21 cellular contexts compared by ENCODE assay signal in the genomic region with DNA sequence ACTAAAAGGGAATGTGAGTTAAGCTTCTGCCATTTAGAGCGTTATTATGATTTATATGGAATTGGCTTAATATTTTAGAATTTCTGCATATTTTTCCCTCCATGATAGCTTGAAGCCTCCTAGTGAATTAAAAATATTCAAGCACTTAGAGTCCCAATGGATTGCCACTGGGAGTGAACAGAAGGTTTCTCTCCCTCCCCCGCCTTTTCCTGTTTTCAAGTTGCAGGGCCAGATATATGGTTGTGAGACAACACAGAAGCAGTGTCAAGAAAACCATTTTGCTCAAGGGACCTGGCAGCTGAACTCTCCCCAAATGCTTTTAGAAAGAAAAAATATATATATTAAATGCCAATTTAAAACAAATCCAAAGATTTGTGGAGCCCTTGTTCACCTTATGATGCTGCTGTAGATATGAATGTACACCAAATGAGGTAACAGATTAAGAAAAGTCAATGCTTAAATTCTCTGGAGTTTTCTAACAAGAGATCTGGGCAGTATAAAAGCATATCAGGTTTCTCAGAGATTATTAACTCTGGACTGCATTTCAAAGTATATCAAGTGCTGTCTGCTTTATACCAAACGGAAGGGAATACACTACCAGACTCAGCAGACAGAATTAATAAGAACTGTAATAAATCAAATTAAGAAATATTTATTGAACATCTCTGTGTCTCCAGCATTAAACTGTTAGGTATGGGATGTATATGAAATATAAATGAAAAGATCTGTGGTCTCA.
A peak's percentile ranks its signal among the peaks of the same experiment; 100 is the strongest.
DNase-seq lines count a peak whose midpoint lies in the region; ATAC-seq and TF ChIP-seq lines count a peak whose summit lies in the region.
"Had no signal": no experiment of that assay in that cellular context is flagged by ENCODE, and none has a peak within 500 bp of the region (broad histone marks: within the 10 kb centered on the region; RNA-seq: fewer than 3 reads in every experiment).

No MANE protein-coding gene starts in this region.

- H3K27ac ChIP-seq in SK-N-MC (peak overlapping the region; percentile 64), right cardiac atrium (ENCODE audit: low read length) (no peak overlapping the region), coronary artery (no peak overlapping the region)
- H3K27ac ChIP-seq: 22Rv1, C4-2B, upper lobe of right lung had no signal

- H3K4me1 ChIP-seq in right cardiac atrium (ENCODE audit: control insufficient read depth, insufficient read depth, low read length) = peaks cover 6% of the 10 kb centered on the region
- H3K4me1 ChIP-seq: psoas muscle, upper lobe of right lung had no signal

- no peaks in the 10 kb centered on the region for H3K27me3 ChIP-seq in right cardiac atrium (ENCODE audit: control insufficient read depth, insufficient read depth)
- H3K27me3 ChIP-seq: upper lobe of right lung had no signal

- intact Hi-C loops in right cardiac atrium (cut with DNase I) = no loop called here

- H3K9me3 ChIP-seq in SK-N-MC (ENCODE audit: low read depth, low read length) (no peaks in the 10 kb centered on the region), right cardiac atrium (ENCODE audit: control insufficient read depth, low read length) (no peaks in the 10 kb centered on the region)
- H3K9me3 ChIP-seq: psoas muscle, upper lobe of right lung had no signal

- DNase-seq in NCI-H146 (lab: John Stamatoyannopoulos, UW) (peak; percentile 13), NCI-H146 treated with DMSO at 0.1 percent for 48 hours (lab: John Stamatoyannopoulos, UW; ENCODE audit: unreplicated experiment) (no peak), SK-N-MC (ENCODE audit: low read depth, low spot score) (no peak), right cardiac atrium (no peak), retina (peak; percentile 30), coronary artery (ENCODE audit: low spot score) (no peak), superior temporal gyrus (ENCODE audit: extremely low spot score) (no peak)
- DNase-seq in central memory CD4-positive, alpha-beta T cell = no peak
- DNase-seq: activated CD4-positive, CD25-positive, alpha-beta regulatory T cell; activated gamma-delta T cell; DMS153; endodermal cell; H7; naive B cell; NCI-H1048; psoas muscle; T-helper 17 cell; upper lobe of right lung had no signal

- no peak overlapping the region; the same call in 1 of the 2 replicates for H3K4me3 ChIP-seq in SK-N-MC
- no peak overlapping the region for H3K4me3 ChIP-seq in right cardiac atrium (ENCODE audit: low read length)
- H3K4me3 ChIP-seq in coronary artery = no peak overlapping the region
- H3K4me3 ChIP-seq: K562, psoas muscle, upper lobe of right lung had no signal

- no peak overlapping the region for H3K9ac ChIP-seq in SK-N-MC (ENCODE audit: insufficient read length)

- 33% methylated on average over 3 of the region's 3 CpGs for WGBS in right cardiac atrium

- no peak for TF ChIP-seq CTCF in coronary artery (IDR thresholded peaks at IDR 0.05)

- no peaks in the 10 kb centered on the region for H3K36me3 ChIP-seq in SK-N-MC (ENCODE audit: insufficient read depth, low read length)
- H3K36me3 ChIP-seq: upper lobe of right lung had no signal

- peak; percentile 44 to 52 for ATAC-seq in right cardiac atrium
- ATAC-seq: K562, psoas muscle, T-helper 17 cell, upper lobe of right lung had no signal

Comparison
In these comparisons a context has a peak if more than half of its experiments do, and no peak if none do; other contexts are left out.
1. DNase-seq: peak in NCI-H146 (single experiment) and retina (single experiment); none in NCI-H146 treated with DMSO at 0.1 percent for 48 hours (single experiment), SK-N-MC (single experiment), right cardiac atrium (0 of 3), coronary artery (single experiment), central memory CD4-positive, alpha-beta T cell (single experiment) and superior temporal gyrus (single experiment).